Comparison of ENCODE assay signal across 11 cellular contexts in the genomic region with DNA sequence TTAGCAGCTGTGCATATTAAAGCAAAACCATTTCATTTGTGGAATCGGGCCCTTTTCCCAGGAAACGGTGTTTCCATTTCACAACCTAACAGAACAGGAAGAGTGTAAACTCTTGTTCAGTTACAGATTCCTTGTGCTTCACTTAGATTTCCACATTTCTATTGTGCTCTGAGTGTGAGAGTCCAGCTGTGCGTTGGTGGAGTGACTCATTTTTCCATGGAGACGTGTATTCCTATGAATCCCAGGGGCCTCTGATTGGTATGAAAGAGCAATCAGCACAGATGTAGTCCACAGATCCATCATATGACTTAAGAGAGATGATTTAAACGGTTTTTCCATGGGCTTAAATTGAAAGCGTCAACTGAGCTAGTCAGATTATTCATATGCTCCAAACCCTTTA. TPM values are rescaled to one million over a fixed set of nuclear protein-coding genes. Genes with fewer than 3 reads are reported as not detected.
DNase-seq lines count a peak whose midpoint lies in the region; ATAC-seq and TF ChIP-seq lines count a peak whose summit lies in the region.
"Had no signal": no experiment of that assay in that cellular context is flagged by ENCODE, and none has a peak within 500 bp of the region (broad histone marks: within the 10 kb centered on the region; RNA-seq: fewer than 3 reads in every experiment).

No MANE protein-coding gene starts in this region.

- DNase-seq in COLO829 (ENCODE audit: low spot score) (peak; percentile 96), T1000 (lab: John Stamatoyannopoulos, UW) (peak; percentile 44), foreskin melanocyte (peak; percentile 75), gastrocnemius medialis (peak in 1 of 2 donors; percentile 62), medulla oblongata (ENCODE audit: extremely low spot score) (no peak), NCI-H82 treated with DMSO at 0.1 percent for 48 hours (lab: John Stamatoyannopoulos, UW; ENCODE audit: unreplicated experiment) (no peak)
- no peak for DNase-seq in stimulated activated CD4-positive, alpha-beta T cell treated with anti-CD3 and anti-CD28 coated beads, Interleukin-12 subunit alpha, Interleukin-12 subunit beta, amount 100 ng/mL, for 4 hours
- DNase-seq: DMS79, testis had no signal

- H3K9me3 ChIP-seq in gastrocnemius medialis: no peaks in the 10 kb centered on the region
- H3K9me3 ChIP-seq: ovary, testis had no signal

- H3K27ac ChIP-seq in gastrocnemius medialis: peak overlapping the region; percentile 70 to 77 (median 72)
- H3K27ac ChIP-seq: ovary had no signal

- in situ Hi-C loops in gastrocnemius medialis (cut with MboI; ENCODE audit: low sequenced_read_pairs in 4 of 4): no loop called here

- intact Hi-C loops in gastrocnemius medialis (cut with DNase I; ENCODE audit: low total_unique reads): no loop called here

- ATAC-seq in gastrocnemius medialis (peak; percentile 88 to 93), GM21423 (IDR thresholded peaks at IDR 0.05; ENCODE audit: unreplicated experiment) (no peak)

- no peaks in the 10 kb centered on the region for H3K36me3 ChIP-seq in gastrocnemius medialis
- H3K36me3 ChIP-seq: ovary had no signal

- H3K4me1 ChIP-seq in gastrocnemius medialis: peaks cover 4 to 8% of the 10 kb centered on the region in 2 donors
- H3K4me1 ChIP-seq: testis had no signal

- no peak for TF ChIP-seq CTCF in gastrocnemius medialis (IDR thresholded peaks at IDR 0.05 in 4 of 5, conservative IDR thresholded peaks at IDR 0.05 in 1 of 5)

- H3K4me3 ChIP-seq in gastrocnemius medialis: no peak overlapping the region
- H3K4me3 ChIP-seq: ovary, testis had no signal

- peak in 1 of 2 donors; percentile 5 for TF ChIP-seq POLR2A in gastrocnemius medialis (IDR thresholded peaks at IDR 0.05)

- no peaks in the 10 kb centered on the region for H3K27me3 ChIP-seq in gastrocnemius medialis
- H3K27me3 ChIP-seq: ovary, testis had no signal

RNA-seq across cellular contexts. Expression of a gene that starts 13.3 kb away (rescaled TPM):
- 100 to 1,000 TPM in 3 of 4 donors, 10 to 100 TPM in 1; 64.9 to 137 (median 125) TPM for total RNA-seq in gastrocnemius medialis

RNA-seq across cellular contexts. Expression of a gene that starts 22.3 kb away (rescaled TPM):
- 100 to 1,000 TPM in 2 of 4 donors, 10 to 100 TPM in 2; 65.3 to 138 (median 95.3) TPM for total RNA-seq in gastrocnemius medialis

RNA-seq across cellular contexts. Expression of a gene that starts 48.2 kb away (rescaled TPM):
- total RNA-seq in gastrocnemius medialis: 100 to 1,000 TPM in 3 of 4 donors, 10 to 100 TPM in 1; 88.4 to 203 (median 130) TPM

Comparison
In these comparisons a context has a peak if more than half of its experiments do, and no peak if none do; other contexts are left out.
1. DNase-seq: peak in COLO829 (single experiment), T1000 (single experiment) and foreskin melanocyte (single experiment); none in medulla oblongata (single experiment), stimulated activated CD4-positive, alpha-beta T cell treated with anti-CD3 and anti-CD28 coated beads, Interleukin-12 subunit alpha, Interleukin-12 subunit beta, amount 100 ng/mL, for 4 hours (single experiment) and NCI-H82 treated with DMSO at 0.1 percent for 48 hours (single experiment).